ENCODE assay signal across 1 cellular context in genomic region chr4:40340034-40340433, GRCh38.
TF ChIP-seq lines count a peak whose summit lies in the region.

No MANE protein-coding gene starts in this region.

TF ChIP-seq in SK-N-SH, 30 proteins besides CTCF, POLR2A, EP300 and RAD21:
- TF ChIP-seq TAF1 (IDR thresholded peaks at IDR 0.05; ENCODE audit: borderline replicate concordance, low read depth, low read length) (no peak), POLR2AphosphoS5 (IDR thresholded peaks at IDR 0.05; ENCODE audit: low read depth, low read length) (no peak), IRF3 (IDR thresholded peaks at IDR 0.05; ENCODE audit: low read depth, low read length) (no peak), PBX3 (IDR thresholded peaks at IDR 0.05) (no peak), MAX (IDR thresholded peaks at IDR 0.05; ENCODE audit: low read depth) (no peak), RFX5 (IDR thresholded peaks at IDR 0.05; ENCODE audit: low read length) (no peak), REST (IDR thresholded peaks at IDR 0.05; ENCODE audit: low read depth, low read length) (no peak), FOXJ3 (CRISPR knock-in tag; IDR thresholded peaks at IDR 0.05) (no peak), YY1 (IDR thresholded peaks at IDR 0.05; ENCODE audit: low read depth) (no peak), TEAD4 (IDR thresholded peaks at IDR 0.05; ENCODE audit: borderline replicate concordance, insufficient read depth) (no peak), USF1 (IDR thresholded peaks at IDR 0.05; ENCODE audit: borderline replicate concordance, low read depth) (no peak), GABPA (IDR thresholded peaks at IDR 0.05; ENCODE audit: low read depth) (no peak), RCOR1 (IDR thresholded peaks at IDR 0.05; ENCODE audit: low read length) (no peak), GATA2 (CRISPR knock-in tag; IDR thresholded peaks at IDR 0.05) (no peak), USF2 (IDR thresholded peaks at IDR 0.05; ENCODE audit: borderline replicate concordance, low read depth, low read length) (no peak), ZBTB33 (IDR thresholded peaks at IDR 0.05; ENCODE audit: borderline replicate concordance, low read depth) (no peak), NFIC (IDR thresholded peaks at IDR 0.05; ENCODE audit: borderline replicate concordance) (no peak), MXI1 (IDR thresholded peaks at IDR 0.05; ENCODE audit: low read depth, low read length) (no peak)
